27 cellular contexts compared by ENCODE assay signal in genomic region chr16:35404273-35404672, GRCh38.
"Had no signal": no experiment of that assay in that cellular context is flagged by ENCODE, and none has a peak within 500 bp of the region (broad histone marks: within the 10 kb centered on the region; RNA-seq: fewer than 3 reads in every experiment).

No MANE protein-coding gene starts in this region.

- H3K4me3 ChIP-seq: stomach, suprapubic skin, testis, thoracic aorta, thyroid gland, tibial artery, tibial nerve, transverse colon, upper lobe of left lung, upper lobe of right lung, uterus, vagina had no signal

- H3K9me3 ChIP-seq: suprapubic skin, testis, thoracic aorta, thyroid gland, tibial nerve, transverse colon, upper lobe of left lung, upper lobe of right lung, uterus, vagina had no signal

- FAIRE-seq: urothelium cell line had no signal

- H3K4me1 ChIP-seq: stomach, suprapubic skin, testis, thyroid gland, tibial artery, tibial nerve, transverse colon, upper lobe of left lung, upper lobe of right lung, uterus, vagina had no signal

- H3K27ac ChIP-seq: stomach, suprapubic skin, testis, thoracic aorta, thyroid gland, tibial artery, tibial nerve, transverse colon, upper lobe of left lung, upper lobe of right lung, uterus, vagina had no signal

- H3K27me3 ChIP-seq: stomach, suprapubic skin, testis, thyroid gland, tibial artery, tibial nerve, transverse colon, upper lobe of left lung, upper lobe of right lung, uterus, vagina had no signal

- H3K36me3 ChIP-seq: stomach, suprapubic skin, thoracic aorta, thyroid gland, tibial artery, tibial nerve, transverse colon, upper lobe of left lung, upper lobe of right lung, uterus, vagina had no signal

- DNase-seq: stimulated activated CD4-positive, alpha-beta T cell treated with anti-CD3 and anti-CD28 coated beads, Interleukin-2, amount 100 ng/mL, for 48 hours; stimulated activated CD4-positive, alpha-beta T cell treated with anti-CD3 and anti-CD28 coated beads, Interleukin-4, amount 100 ng/mL, for 1 hour; stimulated activated CD4-positive, alpha-beta T cell treated with anti-CD3 and anti-CD28 coated beads, Interleukin-4, amount 100 ng/mL, for 24 hours; stimulated activated CD4-positive, alpha-beta T cell treated with anti-CD3 and anti-CD28 coated beads, Interleukin-4, amount 100 ng/mL, for 4 hours; stimulated activated CD8-positive, alpha-beta memory T cell treated with anti-CD3 and anti-CD28 coated beads, Interleukin-4, amount 100 ng/mL, for 48 hours; stimulated activated naive B cell treated with anti-CD40 and anti-IgM and Interleukin-4, amounts not matched to agents 10 μg/mL and 1 μg/mL and 100 μg/mL, for 72 hours; stimulated activated naive CD4-positive, alpha-beta T cell; stimulated activated naive CD4-positive, alpha-beta T cell treated with Interleukin-2 at 50 U/mL for 16 hours; stimulated activated naive CD8-positive, alpha-beta T cell treated with anti-CD3 and anti-CD28 coated beads, Interleukin-15, amount 100 ng/mL, for 72 hours; stimulated activated naive CD8-positive, alpha-beta T cell treated with anti-CD3 and anti-CD28 coated beads, Interleukin-15, Interleukin-2, amounts not matched to agents 100 U/mL and 50 U/mL, for 24 hours; stomach; substantia nigra; testis; thyroid gland; tibial artery; transverse colon; trophoblast cell; upper lobe of left lung; upper lobe of right lung; uterus had no signal

- ATAC-seq: stimulated activated effector memory CD8-positive, alpha-beta T cell treated with anti-CD3 and anti-CD28 coated beads, Interleukin-12 subunit alpha, Interleukin-12 subunit beta, amount 100 ng/mL, for 72 hours; stimulated activated memory B cell treated with anti-CD40 and anti-IgM and Interleukin-4, amounts not matched to agents 10 μg/mL and 1 μg/mL and 100 μg/mL, for 72 hours; stimulated activated naive B cell treated with anti-CD40 and anti-IgM and Interleukin-4, amounts not matched to agents 10 μg/mL and 1 μg/mL and 100 μg/mL, for 72 hours; stimulated activated naive CD8-positive, alpha-beta T cell treated with anti-CD3 and anti-CD28 coated beads, Interleukin-15, amount 100 ng/mL, for 72 hours; stimulated activated naive CD8-positive, alpha-beta T cell treated with anti-CD3 and anti-CD28 coated beads, Interleukin-15, Interleukin-2, amounts not matched to agents 100 U/mL and 50 U/mL, for 24 hours; upper lobe of right lung had no signal
